In the genomic region with DNA sequence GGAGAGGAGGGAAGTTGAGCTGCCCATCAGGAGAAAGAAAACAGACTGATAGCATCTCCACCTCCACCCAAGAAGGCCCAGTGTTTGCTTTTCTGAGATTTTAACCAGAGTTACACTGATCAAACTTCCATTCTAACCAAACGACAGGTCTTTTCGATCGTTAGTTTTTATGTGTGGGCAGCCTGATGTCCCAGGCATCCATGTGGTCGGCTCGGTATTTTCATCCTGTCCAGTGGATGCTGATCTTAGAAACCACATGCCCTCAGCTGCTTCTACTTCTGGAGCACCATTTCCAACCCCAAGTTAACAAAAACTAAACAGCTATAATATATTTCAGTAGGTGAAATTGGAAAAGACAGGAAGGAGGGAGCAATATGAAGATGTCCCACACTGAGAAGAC, we compare ENCODE assay signal across 18 cellular contexts.
DNase-seq lines count a peak whose midpoint lies in the region; ATAC-seq and TF ChIP-seq lines count a peak whose summit lies in the region.
"Had no signal": no experiment of that assay in that cellular context is flagged by ENCODE, and none has a peak within 500 bp of the region (broad histone marks: within the 10 kb centered on the region; RNA-seq: fewer than 3 reads in every experiment).

No MANE protein-coding gene starts in this region.

- no peak overlapping the region for H3K23ac ChIP-seq in trophoblast cell (ENCODE audit: low read length)

- H3K14ac ChIP-seq in trophoblast cell (ENCODE audit: low read length), result no peak overlapping the region

- no peaks in the 10 kb centered on the region for H3K9me3 ChIP-seq in trophoblast cell (ENCODE audit: insufficient read depth, low read depth, low read length)
- H3K9me3 ChIP-seq: BLaER1 treated with 17β-estradiol and CSF1 and Interleukin-3, amounts not matched to agents 10 nM and 100 nM; HAP-1 had no signal

- H3K27ac Mint-ChIP-seq in GM23338, result no peak overlapping the region
- H3K27ac Mint-ChIP-seq: B cell; CD8-positive, alpha-beta memory T cell had no signal

- no peak overlapping the region for H3K9ac ChIP-seq in trophoblast cell (ENCODE audit: low read length)
- H3K9ac ChIP-seq: BLaER1 treated with 17β-estradiol and CSF1 and Interleukin-3, amounts not matched to agents 10 nM and 100 nM had no signal

- H2BK12ac ChIP-seq in trophoblast cell (ENCODE audit: low read length), result peak overlapping the region; percentile 23

- no peak for TF ChIP-seq CTCF in GM23338 (conservative IDR thresholded peaks at IDR 0.05; ENCODE audit: low read depth in 2 of 2)

- H3K9me2 ChIP-seq in GM23338 (ENCODE audit: insufficient read depth), result 0 out of 2 replicates have a peak, but pooled peaks cover 6% of the 10 kb centered on the region

- H3K4me3 ChIP-seq in GM23338, result no peak overlapping the region
- no peak overlapping the region for H3K4me3 ChIP-seq in trophoblast cell (ENCODE audit: low read depth, low read length)
- H3K4me3 ChIP-seq: BLaER1 treated with 17β-estradiol and CSF1 and Interleukin-3, amounts not matched to agents 10 nM and 100 nM; HAP-1 had no signal

- H2BK120ac ChIP-seq in trophoblast cell (ENCODE audit: insufficient read depth, low read length, poor library complexity), result no peak overlapping the region

- no peak overlapping the region for H4K8ac ChIP-seq in trophoblast cell (ENCODE audit: low read depth, low read length)

- no peak overlapping the region for H2BK5ac ChIP-seq in trophoblast cell (ENCODE audit: low read depth, low read length, poor library complexity)

- H4K12ac ChIP-seq in trophoblast cell (ENCODE audit: low read depth, low read length), result no peak overlapping the region

- no peaks in the 10 kb centered on the region; the same call in 2 of the 3 replicates for H3K9me3 Mint-ChIP-seq in GM23338
- H3K9me3 Mint-ChIP-seq: CD8-positive, alpha-beta memory T cell had no signal

- H2AK5ac ChIP-seq in trophoblast cell (ENCODE audit: low read length), result peak overlapping the region; percentile 52

- WGBS in trophoblast cell (ENCODE audit: extremely low coverage, insufficient coverage, insufficient read length), result no CpG with 5 or more reads among the region's 5 CpGs

- no peaks in the 10 kb centered on the region for H3K79me2 ChIP-seq in GM23338 (replicated peaks; ENCODE audit: insufficient read depth)
- no peaks in the 10 kb centered on the region for H3K79me2 ChIP-seq in trophoblast cell (ENCODE audit: control insufficient read depth, insufficient read depth, low read length, poor library complexity)

- H3K27ac ChIP-seq in GM23338 (ENCODE audit: low read depth) (no peak overlapping the region), trophoblast cell (ENCODE audit: low read depth, low read length) (no peak overlapping the region)
- H3K27ac ChIP-seq: BLaER1 treated with 17β-estradiol and CSF1 and Interleukin-3, amounts not matched to agents 10 nM and 100 nM had no signal

- H2AFZ ChIP-seq in GM23338, result peak overlapping the region; percentile 75; the same call in 1 of the 2 replicates
- H2AFZ ChIP-seq in trophoblast cell (ENCODE audit: insufficient read depth, low read length, poor library complexity), result no peak overlapping the region

- H3K4me2 ChIP-seq in GM23338 (no peak overlapping the region), trophoblast cell (ENCODE audit: low read length) (no peak overlapping the region)
- H3K4me2 ChIP-seq: BLaER1 treated with 17β-estradiol and CSF1 and Interleukin-3, amounts not matched to agents 10 nM and 100 nM had no signal

- H3K4me1 ChIP-seq in GM23338 (ENCODE audit: insufficient read depth) (peaks cover 9% of the 10 kb centered on the region; the same call in 1 of the 2 replicates), trophoblast cell (ENCODE audit: control insufficient read depth in 1 of 2, insufficient read depth in 2 of 2, low read length in 2 of 2) (peaks cover 2 to 7% of the 10 kb centered on the region in 2 experiments)
- H3K4me1 ChIP-seq: BLaER1 treated with 17β-estradiol and CSF1 and Interleukin-3, amounts not matched to agents 10 nM and 100 nM; HAP-1 had no signal

- H3K36me3 ChIP-seq in GM23338 (ENCODE audit: insufficient read depth) (no peaks in the 10 kb centered on the region), trophoblast cell (ENCODE audit: control insufficient read depth in 1 of 2, insufficient read depth in 2 of 2, low read length in 2 of 2) (no peaks in the 10 kb centered on the region)
- H3K36me3 ChIP-seq: BLaER1 treated with 17β-estradiol and CSF1 and Interleukin-3, amounts not matched to agents 10 nM and 100 nM; HAP-1 had no signal

- peaks cover 23% of the 10 kb centered on the region for H3K4me1 Mint-ChIP-seq in GM23338
- H3K4me1 Mint-ChIP-seq: B cell; CD4-positive, CD25-positive, alpha-beta regulatory T cell; CD8-positive, alpha-beta memory T cell had no signal

- H3K4ac ChIP-seq in trophoblast cell (ENCODE audit: low read depth, low read length), result peak overlapping the region; percentile 20

- no peak for DNase-seq in GM23338 (ENCODE audit: low spot score)
- peak; percentile 61 for DNase-seq in astrocyte of the hippocampus (ENCODE audit: low read depth, low spot score)
- no peak for DNase-seq in trophoblast cell
- DNase-seq in cerebellar cortex (ENCODE audit: low spot score), result no peak
- DNase-seq in stimulated activated CD4-positive, alpha-beta T cell treated with anti-CD3 and anti-CD28 coated beads, Interleukin-2, amount 100 ng/mL, for 24 hours, result no peak
- DNase-seq in SW480 (ENCODE audit: low spot score), result no peak
- no peak for DNase-seq in DMS53 treated with DMSO at 0.1 percent for 48 hours (lab: John Stamatoyannopoulos, UW; ENCODE audit: unreplicated experiment)
- DNase-seq: CD4-positive, CD25-positive, alpha-beta regulatory T cell; CD8-positive, alpha-beta memory T cell; COR-L47; DMS 273 treated with DMSO at 0.1 percent for 48 hours; DMS53; GDM1; KG1 had no signal

- no peak for ATAC-seq in GM23338
- ATAC-seq: HepG2 had no signal

- H4K91ac ChIP-seq in trophoblast cell (ENCODE audit: low read depth, low read length), result no peak overlapping the region

- H4K20me1 ChIP-seq in GM23338 (replicated peaks; ENCODE audit: insufficient read depth), result no peaks in the 10 kb centered on the region
- H4K20me1 ChIP-seq: BLaER1 treated with 17β-estradiol and CSF1 and Interleukin-3, amounts not matched to agents 10 nM and 100 nM had no signal

- H3K27me3 ChIP-seq in GM23338 (ENCODE audit: insufficient read depth), result no peaks in the 10 kb centered on the region
- no peaks in the 10 kb centered on the region for H3K27me3 ChIP-seq in trophoblast cell (ENCODE audit: insufficient read depth, low read length)
- H3K27me3 ChIP-seq: BLaER1 treated with 17β-estradiol and CSF1 and Interleukin-3, amounts not matched to agents 10 nM and 100 nM had no signal

- H3K4me3 Mint-ChIP-seq in GM23338, result no peak overlapping the region
- H3K4me3 Mint-ChIP-seq: B cell; CD4-positive, CD25-positive, alpha-beta regulatory T cell; CD8-positive, alpha-beta memory T cell had no signal

- no peaks in the 10 kb centered on the region for H3K36me3 Mint-ChIP-seq in GM23338 (ENCODE audit: low read depth)
- H3K36me3 Mint-ChIP-seq: CD4-positive, CD25-positive, alpha-beta regulatory T cell; CD8-positive, alpha-beta memory T cell had no signal

- H3F3A ChIP-seq in GM23338 (replicated peaks; ENCODE audit: low read depth), result no peaks in the 10 kb centered on the region

- no peak overlapping the region for H3K18ac ChIP-seq in trophoblast cell (ENCODE audit: low read length)

- peaks cover 9% of the 10 kb centered on the region for H3K79me1 ChIP-seq in trophoblast cell (ENCODE audit: low read length)

- H3K27me3 Mint-ChIP-seq in GM23338 (ENCODE audit: insufficient read depth, low read depth, poor library complexity), result no peaks in the 10 kb centered on the region
- H3K27me3 Mint-ChIP-seq: B cell had no signal

TF ChIP-seq in GM23338, 12 proteins besides CTCF, POLR2A, EP300 and RAD21 (continues in another document):
- TF ChIP-seq NANOG (IDR thresholded peaks at IDR 0.05; ENCODE audit: borderline replicate concordance) (no peak), ETS1 (IDR thresholded peaks at IDR 0.05) (no peak), STAT1 (IDR thresholded peaks at IDR 0.05; ENCODE audit: unreplicated experiment) (no peak), REST (IDR thresholded peaks at IDR 0.05; ENCODE audit: unreplicated experiment) (no peak), POLR2AphosphoS5 (IDR thresholded peaks at IDR 0.05; ENCODE audit: low read depth) (no peak), CREB1 (CRISPR knock-in tag; IDR thresholded peaks at IDR 0.05; ENCODE audit: low read depth) (no peak), EZH2 (IDR thresholded peaks at IDR 0.05; ENCODE audit: low read depth, unreplicated experiment) (no peak), EZH2phosphoT487 (IDR thresholded peaks at IDR 0.05; ENCODE audit: unreplicated experiment) (no peak)
